In genomic region chr18:9944805-9945204, GRCh38 we compare ENCODE assay signal across 22 cellular contexts. TPM values are rescaled to one million over a fixed set of nuclear protein-coding genes. Genes with fewer than 3 reads are reported as not detected.
DNase-seq lines count a peak whose midpoint lies in the region; ATAC-seq and TF ChIP-seq lines count a peak whose summit lies in the region.
"Had no signal": no experiment of that assay in that cellular context is flagged by ENCODE, and none has a peak within 500 bp of the region (broad histone marks: within the 10 kb centered on the region; RNA-seq: fewer than 3 reads in every experiment).

No MANE protein-coding gene starts in this region.

- TF ChIP-seq CTCF in NB4 (IDR thresholded peaks at IDR 0.05; ENCODE audit: low read depth, low read length) (no peak), psoas muscle (IDR thresholded peaks at IDR 0.05) (no peak)

- H3K27me3 ChIP-seq in psoas muscle (ENCODE audit: insufficient read depth in 3 of 3, low read length in 2 of 3) = no peaks in the 10 kb centered on the region
- H3K27me3 ChIP-seq: BE2C, Peyer's patch had no signal

- ATAC-seq in psoas muscle (peak in 3 of 4 donors; percentile 42 to 60 (median 57)), HG02840 (IDR thresholded peaks at IDR 0.05; ENCODE audit: low FRiP score, unreplicated experiment) (no peak)

- TF ChIP-seq POLR2A in NB4 (IDR thresholded peaks at IDR 0.05; ENCODE audit: extremely low read depth, insufficient read length) = no peak

- H3K27ac ChIP-seq in psoas muscle = no peak overlapping the region
- H3K27ac ChIP-seq: Peyer's patch had no signal

- intact Hi-C loops in psoas muscle (cut with DNase I) = no loop called here

- H3K9me3 ChIP-seq in psoas muscle = no peaks in the 10 kb centered on the region
- H3K9me3 ChIP-seq: BE2C, Peyer's patch had no signal

- 56 to 66% (median 58%) methylated on average over 3 of the region's 3 CpGs for WGBS in psoas muscle, 3 donors

- peak; percentile 6 for DNase-seq in NCI-H1436 (lab: John Stamatoyannopoulos, UW)
- DNase-seq in NCI-H1436 treated with DMSO at 0.1 percent for 48 hours (lab: John Stamatoyannopoulos, UW) = no peak
- peak; percentile 77 for DNase-seq in NB4 (ENCODE audit: low read depth)
- DNase-seq in NCI-H69 (lab: John Stamatoyannopoulos, UW) = peak; percentile 67
- DNase-seq in psoas muscle = no peak
- DNase-seq in D341Med (ENCODE audit: low spot score) = no peak
- DNase-seq in dermis blood vessel endothelial cell = no peak
- DNase-seq: BE2C; CD4-positive, CD25-positive, alpha-beta regulatory T cell; COR-L47; DMS53; EL; GOT3; Karpas-422; NCI-H1092 treated with DMSO at 0.1 percent for 48 hours; NCI-H187 treated with DMSO at 0.1 percent for 48 hours; NCI-H524; Peyer's patch had no signal

- peaks cover 0 to 73% of the 10 kb centered on the region in 2 donors for H3K36me3 ChIP-seq in psoas muscle (ENCODE audit: insufficient read depth in 1 of 2, low read depth in 1 of 2)
- H3K36me3 ChIP-seq: BE2C had no signal

- no peak overlapping the region for H3K4me3 ChIP-seq in NB4 (ENCODE audit: low read depth, low read length)
- no peak overlapping the region for H3K4me3 ChIP-seq in psoas muscle
- H3K4me3 ChIP-seq: Peyer's patch had no signal

- peaks cover 4% of the 10 kb centered on the region for H3K4me1 ChIP-seq in psoas muscle
- H3K4me1 ChIP-seq: BE2C, Peyer's patch had no signal

RNA-seq across cellular contexts. Expression of gene VAPA, which starts 31.0 kb away (rescaled TPM):
- 100 to 1,000 TPM; 168 to 259 (median 235) TPM for total RNA-seq in psoas muscle
- 100 to 1,000 TPM; 173 to 328 (median 225) TPM for polyA plus RNA-seq in psoas muscle
- 261 and 330 TPM in 2 replicates for total RNA-seq in dermis blood vessel endothelial cell

RNA-seq across cellular contexts. Expression of gene TXNDC2, which starts 59.0 kb away (rescaled TPM):
- total RNA-seq in psoas muscle (under 1 TPM in 1 of 4 donors, not detected in 3; 0.19 TPM), dermis blood vessel endothelial cell (0.05 TPM in 1 of 2 replicates, not detected in the other)
- polyA plus RNA-seq in psoas muscle = under 1 TPM in 1 of 3 donors, not detected in 2; 0.04 TPM
- total RNA-seq: CD4-positive, CD25-positive, alpha-beta regulatory T cell; MCF 10A; Peyer's patch; SK-MEL-5; T-helper 2 cell treated with Interferon-gamma antibody and Interleukin-4, amounts not matched to agents 100 ng/mL and 5 ng/mL, for 36 hours had no signal
- polyA plus RNA-seq: CD4-positive, CD25-positive, alpha-beta regulatory T cell had no signal

Comparison
In these comparisons a context has a peak if more than half of its experiments do, and no peak if none do; other contexts are left out.
1. DNase-seq: peak in NCI-H1436 (single experiment), NB4 (single experiment) and NCI-H69 (single experiment); none in NCI-H1436 treated with DMSO at 0.1 percent for 48 hours (single experiment), psoas muscle (0 of 2), D341Med (single experiment) and dermis blood vessel endothelial cell (single experiment).